15 cellular contexts compared by ENCODE assay signal in the genomic region with DNA sequence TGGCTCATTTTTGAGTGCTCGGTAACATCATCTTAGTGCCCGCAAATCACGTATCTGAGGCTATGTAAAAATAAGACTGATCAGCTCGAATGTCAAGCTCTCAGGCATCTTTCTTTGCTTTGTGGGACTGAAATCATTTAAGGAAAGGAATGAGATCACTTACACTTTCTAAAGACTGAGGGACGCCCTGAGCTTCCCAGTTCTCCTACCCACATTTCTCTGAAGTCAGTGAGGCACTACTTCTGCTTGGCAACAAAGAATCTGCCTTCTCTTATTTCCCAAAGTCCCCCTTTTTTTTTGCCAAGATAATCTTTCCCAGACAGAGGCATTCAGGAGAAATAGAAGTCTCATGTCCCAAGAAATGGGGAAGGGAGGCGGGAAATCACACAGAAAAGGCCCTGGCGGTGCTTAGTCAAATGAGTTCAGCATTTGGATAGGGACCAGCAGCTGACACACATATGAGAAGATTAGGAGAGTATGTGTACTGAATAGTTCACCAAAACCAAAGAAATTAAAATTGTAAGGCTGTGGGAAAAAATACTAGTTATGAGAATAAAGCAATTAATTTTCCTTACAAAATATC.
DNase-seq lines count a peak whose midpoint lies in the region; ATAC-seq, FAIRE-seq and TF ChIP-seq lines count a peak whose summit lies in the region.
"Had no signal": no experiment of that assay in that cellular context is flagged by ENCODE, and none has a peak within 500 bp of the region (broad histone marks: within the 10 kb centered on the region; RNA-seq: fewer than 3 reads in every experiment).

No MANE protein-coding gene starts in this region.

- TF ChIP-seq EP300 in transverse colon (IDR thresholded peaks at IDR 0.05; ENCODE audit: low read depth), result no peak

- H4K20me1 ChIP-seq in HCT116 (ENCODE audit: insufficient read depth), result no peaks in the 10 kb centered on the region

- no peak for TF ChIP-seq RAD21 in HCT116 (IDR thresholded peaks at IDR 0.05; ENCODE audit: low read depth)

- no peak for FAIRE-seq in HTR-8/SVneo (lab: Jason Lieb, UNC)

- H3K27me3 ChIP-seq in HCT116 (ENCODE audit: insufficient read depth, low read length) (no peaks in the 10 kb centered on the region), testis (no peaks in the 10 kb centered on the region), transverse colon (no peaks in the 10 kb centered on the region)
- H3K27me3 ChIP-seq: pancreas had no signal

- H3K36me3 ChIP-seq in HCT116 (ENCODE audit: control insufficient read depth in 1 of 2, insufficient read depth in 2 of 2, low read length in 2 of 2) (no peaks in the 10 kb centered on the region), testis (ENCODE audit: low read depth, missing control alignments) (no peaks in the 10 kb centered on the region), transverse colon (no peaks in the 10 kb centered on the region)
- H3K36me3 ChIP-seq: pancreas had no signal

- H3K9ac ChIP-seq in HCT116 (ENCODE audit: low read length), result no peak overlapping the region

- ATAC-seq in HCT116, result no peak
- peak; percentile 95 for ATAC-seq in left ventricle myocardium superior
- ATAC-seq: activated CD4-positive, CD25-positive, alpha-beta regulatory T cell treated with anti-CD3 and anti-CD28 coated beads, Interleukin-2, amount 50 U/mL, for 24 hours; activated T-cell treated with anti-CD3 and anti-CD28 coated beads, Interleukin-2, amount 50 U/mL, for 72 hours had no signal

- CTCF ChIA-PET in HCT116 (lab: Charles Lee), result no interaction called here

- H3K4me3 ChIP-seq in HCT116 (replicated peaks in 1 of 2; ENCODE audit: low read depth in 1 of 2, low read length in 2 of 2), result no peak overlapping the region
- no peak overlapping the region for H3K4me3 ChIP-seq in choroid plexus epithelial cell (ENCODE audit: low read depth, low read length)
- H3K4me3 ChIP-seq in testis, result no peak overlapping the region
- H3K4me3 ChIP-seq in transverse colon, result no peak overlapping the region
- H3K4me3 ChIP-seq: pancreas had no signal

- H3K9me3 ChIP-seq in HCT116 (ENCODE audit: control insufficient read depth in 1 of 2, insufficient read depth in 1 of 2, low read depth in 1 of 2, low read length in 2 of 2) (no peaks in the 10 kb centered on the region), testis (no peaks in the 10 kb centered on the region), transverse colon (no peaks in the 10 kb centered on the region)
- H3K9me3 ChIP-seq: pancreas had no signal

- no peak overlapping the region for H3K4me2 ChIP-seq in HCT116 (ENCODE audit: low read length)

- H3K4me1 ChIP-seq in HCT116 (ENCODE audit: control insufficient read depth in 1 of 2, insufficient read depth in 2 of 2, low read length in 2 of 2) (no peaks in the 10 kb centered on the region), testis (no peaks in the 10 kb centered on the region), transverse colon (no peaks in the 10 kb centered on the region)
- H3K4me1 ChIP-seq: pancreas had no signal

- H3K27ac ChIP-seq in HCT116 (ENCODE audit: low read depth, low read length) (no peak overlapping the region), testis (peak overlapping the region in 1 of 2 donors; percentile 55), transverse colon (peak overlapping the region in 1 of 4 donors; percentile 31)
- H3K27ac ChIP-seq: pancreas had no signal

- H2AFZ ChIP-seq in HCT116 (ENCODE audit: low read depth, low read length, poor library complexity, severe bottlenecking), result no peak overlapping the region

- 0 out of 2 replicates have a peak, but pooled peaks cover 3% of the 10 kb centered on the region for H3K9me2 ChIP-seq in HCT116 (ENCODE audit: insufficient read depth)

- no TSS peak for BruUV-seq in HCT116 (replicated peaks; lab: Mats Ljungman, UMichigan)

- POLR2A ChIA-PET in HCT116 (lab: Charles Lee), result no interaction called here

- RAD21 ChIA-PET in HCT116 (lab: Charles Lee; ENCODE audit: low non-redundant PET in 1 of 2, low total read pairs in 2 of 2, uncharacterized antibody in 2 of 2, unreplicated experiment in 2 of 2), result no interaction called here

- H3K79me2 ChIP-seq in HCT116 (ENCODE audit: insufficient read depth, low read length), result no peaks in the 10 kb centered on the region

- DNase-seq in HCT116 (ENCODE audit: low read depth, low spot score), result no peak
- peak; percentile 64 for DNase-seq in choroid plexus epithelial cell (ENCODE audit: low read depth)
- DNase-seq in left ventricle myocardium superior, result no peak
- DNase-seq in testis, result peak; percentile 71
- DNase-seq in dermis blood vessel endothelial cell, result no peak
- DNase-seq in transverse colon, result no peak
- no peak for DNase-seq in HTR-8/SVneo (ENCODE audit: insufficient read length, low spot score)
- no peak for DNase-seq in SK-N-DZ (ENCODE audit: low spot score)
- DNase-seq: activated T-cell treated with anti-CD3 and anti-CD28 coated beads, Interleukin-2, amount 50 U/mL, for 72 hours; cerebellar nuclear complex; MM.1S; NCI-H510A; pancreas; trophoblast cell had no signal

- WGBS in testis, 2 donors, result 67 to 72% methylated on average over 7 of the region's 7 CpGs
- 66 to 81% methylated on average over 3 to 7 of the region's 7 CpGs for WGBS in transverse colon (ENCODE audit: low coverage in 1 of 2), 2 donors

- no peak for TF ChIP-seq CTCF in HCT116 (IDR thresholded peaks at IDR 0.05 in 2 of 3, conservative IDR thresholded peaks at IDR 0.05 in 1 of 3; ENCODE audit: borderline replicate concordance in 1 of 3, insufficient read depth in 1 of 3, low read depth in 2 of 3, low read length in 2 of 3)
- TF ChIP-seq CTCF in choroid plexus epithelial cell (conservative IDR thresholded peaks at IDR 0.05; ENCODE audit: low read depth, low read length), result no peak
- no peak for TF ChIP-seq CTCF in testis (IDR thresholded peaks at IDR 0.05)
- no peak for TF ChIP-seq CTCF in transverse colon (IDR thresholded peaks at IDR 0.05)

- in situ Hi-C loops in transverse colon (cut with MboI; ENCODE audit: low pct_ligation_motif_present in 1 of 4, low pct_unique_long_range_greater_than_20kb in 1 of 4, low sequenced_read_pairs in 3 of 4), result no loop called here

- intact Hi-C loops in HCT116 (cut with micrococcal nuclease), result no loop called here
- intact Hi-C loops in left ventricle myocardium superior (cut with micrococcal nuclease), result no loop called here
- intact Hi-C loops in testis (cut with DNase I; ENCODE audit: low total_unique reads), result no loop called here
- intact Hi-C loops in transverse colon (cut with DNase I; ENCODE audit: low total_unique reads), result no loop called here

- no peak for TF ChIP-seq POLR2A in HCT116 (IDR thresholded peaks at IDR 0.05; ENCODE audit: borderline replicate concordance, extremely low read depth, insufficient read depth, insufficient read length)
- TF ChIP-seq POLR2A in testis (IDR thresholded peaks at IDR 0.05), result no peak
- TF ChIP-seq POLR2A in transverse colon (IDR thresholded peaks at IDR 0.05), result no peak

TF ChIP-seq in HCT116, 20 proteins besides CTCF, POLR2A, EP300 and RAD21:
- TF ChIP-seq POLR2AphosphoS5 (IDR thresholded peaks at IDR 0.05; ENCODE audit: low read depth, low read length) (no peak), REST (IDR thresholded peaks at IDR 0.05; ENCODE audit: low read depth) (peak; percentile 27)

Comparison
In these comparisons a context has a peak if more than half of its experiments do, and no peak if none do; other contexts are left out.
1. DNase-seq: peak in choroid plexus epithelial cell (single experiment) and testis (single experiment); none in HCT116 (single experiment), left ventricle myocardium superior (single experiment), dermis blood vessel endothelial cell (single experiment), transverse colon (single experiment), HTR-8/SVneo (single experiment) and SK-N-DZ (single experiment).